ENCODE assay signal across 8 cellular contexts in genomic region chr9:127396253-127396807, GRCh38. TPM values are rescaled to one million over a fixed set of nuclear protein-coding genes. Genes with fewer than 3 reads are reported as not detected.
DNase-seq lines count a peak whose midpoint lies in the region; ATAC-seq and TF ChIP-seq lines count a peak whose summit lies in the region.

No MANE protein-coding gene starts in this region.

- H3K4me1 Mint-ChIP-seq in dendritic cell treated with granulocyte-macrophage colony-stimulating factor and Interleukin-4, amounts not matched to agents 40 ng/mL and 50 ng/mL, for 4 days (ENCODE audit: low read depth) = peaks cover 34% of the 10 kb centered on the region
- H3K4me1 Mint-ChIP-seq in natural killer cell = peaks cover 9 to 13% of the 10 kb centered on the region in 2 donors

- peak overlapping the region; percentile 65 for H3K4me3 ChIP-seq in BLaER1
- H3K4me3 ChIP-seq in HUES6 (ENCODE audit: low read depth, low read length) = peak overlapping the region; percentile 74

- peak overlapping the region; percentile 81 for H3K4me3 Mint-ChIP-seq in dendritic cell treated with granulocyte-macrophage colony-stimulating factor and Interleukin-4, amounts not matched to agents 40 ng/mL and 50 ng/mL, for 4 days
- H3K4me3 Mint-ChIP-seq in natural killer cell = peak overlapping the region; percentile 77

- peak overlapping the region; percentile 80 for H3K27ac Mint-ChIP-seq in dendritic cell treated with granulocyte-macrophage colony-stimulating factor and Interleukin-4, amounts not matched to agents 40 ng/mL and 50 ng/mL, for 4 days
- H3K27ac Mint-ChIP-seq in natural killer cell = peak overlapping the region in 1 of 2 donors; percentile 84

- H3K4me2 ChIP-seq in BLaER1 = peak overlapping the region; percentile 99

- peaks cover 39% of the 10 kb centered on the region for H3K27me3 ChIP-seq in BLaER1
- peaks cover 9% of the 10 kb centered on the region; the same call in 1 of the 2 replicates for H3K27me3 ChIP-seq in HUES6 (ENCODE audit: control insufficient read depth, insufficient read depth, low read length)

- no peak overlapping the region for H3K9ac ChIP-seq in BLaER1
- H3K9ac ChIP-seq in HUES6 (ENCODE audit: low read length) = peak overlapping the region; percentile 24

- TF ChIP-seq CTCF in natural killer cell (IDR thresholded peaks at IDR 0.05) = no peak

- ATAC-seq in natural killer cell (no peak), GM21390 (IDR thresholded peaks at IDR 0.05; ENCODE audit: unreplicated experiment) (no peak), GM18520 (IDR thresholded peaks at IDR 0.05; ENCODE audit: unreplicated experiment) (no peak)

- H3K36me3 Mint-ChIP-seq in dendritic cell treated with granulocyte-macrophage colony-stimulating factor and Interleukin-4, amounts not matched to agents 40 ng/mL and 50 ng/mL, for 4 days (ENCODE audit: low read depth) = peaks cover 23% of the 10 kb centered on the region
- H3K36me3 Mint-ChIP-seq in natural killer cell = no peaks in the 10 kb centered on the region

- H3K9me3 ChIP-seq in BLaER1 = no peaks in the 10 kb centered on the region
- no peaks in the 10 kb centered on the region for H3K9me3 ChIP-seq in HUES6 (ENCODE audit: control insufficient read depth, insufficient read depth, low read depth, low read length)

- peaks cover 35% of the 10 kb centered on the region for H4K20me1 ChIP-seq in BLaER1

- no peaks in the 10 kb centered on the region for H3K9me3 Mint-ChIP-seq in dendritic cell treated with granulocyte-macrophage colony-stimulating factor and Interleukin-4, amounts not matched to agents 40 ng/mL and 50 ng/mL, for 4 days
- no peaks in the 10 kb centered on the region for H3K9me3 Mint-ChIP-seq in natural killer cell

- intact Hi-C loops in dendritic cell treated with granulocyte-macrophage colony-stimulating factor and Interleukin-4, amounts not matched to agents 40 ng/mL and 50 ng/mL, for 4 days (cut with micrococcal nuclease) = loop anchor here (2.0 to 5.0 kb wide), 2 partner anchors 54 to 169 kb away; partner anchors contain the start of genes LRSAM1 and RPL12
- intact Hi-C loops in natural killer cell (cut with micrococcal nuclease) (loop anchor here (2.0 to 10.0 kb wide), 3 partner anchors 28 to 172 kb away; partner anchors contain the start of genes LRSAM1, RPL12 and ZNF79), posterior vena cava (cut with DNase I) (no loop called here)

- H3K36me3 ChIP-seq in BLaER1 (0 out of 2 replicates have a peak, but pooled peaks cover 4% of the 10 kb centered on the region), HUES6 (ENCODE audit: control insufficient read depth, insufficient read depth, low read length) (peaks cover 3% of the 10 kb centered on the region)

- DNase-seq in natural killer cell = no peak
- no peak for DNase-seq in posterior vena cava (ENCODE audit: low spot score)
- no peak for DNase-seq in activated CD4-positive, alpha-beta T cell treated with anti-CD3 and anti-CD28 coated beads, Interleukin-2, amount 50 U/mL, for 48 hours

- H3K27me3 Mint-ChIP-seq in dendritic cell treated with granulocyte-macrophage colony-stimulating factor and Interleukin-4, amounts not matched to agents 40 ng/mL and 50 ng/mL, for 4 days = peaks cover 24% of the 10 kb centered on the region
- H3K27me3 Mint-ChIP-seq in natural killer cell (ENCODE audit: low read depth in 2 of 2) = peaks cover 12 to 17% of the 10 kb centered on the region in 2 donors

- H3K4me1 ChIP-seq in BLaER1 (peaks cover 16% of the 10 kb centered on the region), HUES6 (ENCODE audit: control insufficient read depth, insufficient read depth, low read length) (peaks cover 12% of the 10 kb centered on the region; the same call in 1 of the 2 replicates)

- H3K27ac ChIP-seq in BLaER1 (no peak overlapping the region), HUES6 (ENCODE audit: low read depth, low read length) (no peak overlapping the region)

RNA-seq across cellular contexts. Expression of gene SLC2A8, which starts 0.6 kb away (rescaled TPM):
- total RNA-seq in natural killer cell = 10 to 100 TPM; 21.1 to 30.6 (median 30.0) TPM
- 10 to 100 TPM; 10.4 to 16.3 TPM for total RNA-seq in posterior vena cava

RNA-seq across cellular contexts. Expression of gene ZNF79, which starts 27.9 kb away (rescaled TPM):
- total RNA-seq in natural killer cell (10 to 100 TPM; 13.8 to 16.1 (median 14.2) TPM), posterior vena cava (1 to 10 TPM; 6.5 to 8.0 TPM)

RNA-seq across cellular contexts. Expression of gene RPL12, which starts 54.9 kb away (rescaled TPM):
- total RNA-seq in natural killer cell (100 to 1,000 TPM; 561 to 770 (median 724) TPM), posterior vena cava (1,000 to 10,000 TPM in 1 of 2 donors, 100 to 1,000 TPM in 1; 993 to 1,044 TPM)

RNA-seq across cellular contexts. Expression of gene LRSAM1, which starts 55.0 kb away (rescaled TPM):
- total RNA-seq in natural killer cell (10 to 100 TPM; 17.4 to 24.6 (median 20.7) TPM), posterior vena cava (10 to 100 TPM; 15.6 to 16.9 TPM)

Comparison
In these comparisons a context has a peak if more than half of its experiments do, and no peak if none do; other contexts are left out.
1. intact Hi-C loops: an anchor here in dendritic cell treated with granulocyte-macrophage colony-stimulating factor and Interleukin-4, amounts not matched to agents 40 ng/mL and 50 ng/mL, for 4 days (2.0 to 5.0 kb wide) and natural killer cell (2.0 to 10.0 kb wide); none called in posterior vena cava.